8 cellular contexts compared by ENCODE assay signal in the genomic region with DNA sequence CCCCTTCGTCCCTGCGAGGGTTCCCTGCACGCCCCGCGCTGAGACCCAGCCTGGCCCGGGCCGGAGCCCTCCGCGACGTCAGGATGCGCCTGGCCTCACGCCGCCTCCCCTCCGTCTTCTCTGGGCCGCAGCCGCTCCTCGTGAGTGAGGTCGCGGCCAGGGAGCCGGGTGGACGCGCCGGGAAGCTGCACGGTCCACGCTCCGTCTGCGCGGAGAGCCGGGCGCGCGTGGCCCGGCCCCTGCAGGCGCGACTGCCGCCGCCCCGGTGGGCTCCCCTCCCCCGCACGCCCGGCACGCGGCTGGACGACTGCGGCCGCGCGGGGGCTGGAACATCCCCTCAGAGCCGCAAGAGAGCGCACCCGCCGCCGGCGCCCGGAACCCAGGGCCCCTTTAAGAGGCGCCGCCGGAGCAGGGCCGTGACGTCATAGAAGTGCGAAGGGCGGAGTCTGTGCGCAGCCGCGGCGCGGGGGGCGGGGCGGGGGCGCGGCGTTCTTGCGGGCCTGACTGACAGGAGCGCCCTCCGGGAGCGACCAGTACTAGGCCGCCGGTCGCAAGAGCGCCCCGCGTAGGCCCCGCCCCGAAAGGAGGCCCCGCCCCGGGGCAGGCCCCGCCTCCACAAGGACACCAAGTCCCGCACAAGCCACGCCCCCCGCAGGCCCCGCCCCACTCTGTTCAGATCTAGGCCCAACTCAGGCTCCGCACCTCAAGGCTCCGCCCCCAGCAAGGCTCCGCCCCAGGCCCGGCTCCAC. TPM values are rescaled to one million over a fixed set of nuclear protein-coding genes. Genes with fewer than 3 reads are reported as not detected.
DNase-seq lines count a peak whose midpoint lies in the region; ATAC-seq and TF ChIP-seq lines count a peak whose summit lies in the region.

No MANE protein-coding gene starts in this region.

- peak overlapping the region; percentile 76 for H3K4me3 Mint-ChIP-seq in activated naive CD8-positive, alpha-beta T cell treated with anti-CD3 and anti-CD28 coated beads, Interleukin-2, amount 50 U/mL, for 24 hours

- peak overlapping the region; percentile 2 for H2AK5ac ChIP-seq in trophoblast cell (ENCODE audit: low read length)

- peaks cover 12% of the 10 kb centered on the region for H3K79me2 ChIP-seq in trophoblast cell (ENCODE audit: control insufficient read depth, insufficient read depth, low read length, poor library complexity)

- no peak overlapping the region for H3K27ac Mint-ChIP-seq in activated naive CD8-positive, alpha-beta T cell treated with anti-CD3 and anti-CD28 coated beads, Interleukin-2, amount 50 U/mL, for 24 hours

- intact Hi-C loops in transverse colon (cut with DNase I; ENCODE audit: low total_unique reads): loop anchor here (5.0 kb wide), 2 partner anchors 70 to 95 kb away; no protein-coding TSS in a partner anchor

- TF ChIP-seq EP300 in transverse colon (IDR thresholded peaks at IDR 0.05; ENCODE audit: low read depth): no peak

- H3K9me3 ChIP-seq in cardiac muscle cell (ENCODE audit: low read depth): no peaks in the 10 kb centered on the region
- peaks cover 3% of the 10 kb centered on the region for H3K9me3 ChIP-seq in trophoblast cell (ENCODE audit: insufficient read depth, low read depth, low read length)
- no peaks in the 10 kb centered on the region for H3K9me3 ChIP-seq in transverse colon

- in situ Hi-C loops in transverse colon (cut with MboI; ENCODE audit: low pct_ligation_motif_present in 1 of 4, low pct_unique_long_range_greater_than_20kb in 1 of 4, low sequenced_read_pairs in 3 of 4): loop anchor here in 3 of 4 donors (10.0 to 25.0 kb wide), 4 partner anchors 82 to 150 kb away; partner anchors contain the start of gene PWWP2B (in 2 of the 3)

- H3K36me3 ChIP-seq in cardiac muscle cell (no peaks in the 10 kb centered on the region), trophoblast cell (ENCODE audit: control insufficient read depth in 1 of 2, insufficient read depth in 2 of 2, low read length in 2 of 2) (peaks cover 0 to 2% of the 10 kb centered on the region in 2 experiments), transverse colon (no peaks in the 10 kb centered on the region)

- H3K4ac ChIP-seq in trophoblast cell (ENCODE audit: low read depth, low read length): peak overlapping the region; percentile 80

- ATAC-seq in HG02588 (IDR thresholded peaks at IDR 0.05; ENCODE audit: unreplicated experiment): peak; percentile 88
- ATAC-seq in activated naive CD8-positive, alpha-beta T cell treated with anti-CD3 and anti-CD28 coated beads, Interleukin-2, amount 50 U/mL, for 24 hours: peak; percentile 85

- H3K14ac ChIP-seq in trophoblast cell (ENCODE audit: low read length): peak overlapping the region; percentile 97

- peak overlapping the region; percentile 93 for H3K18ac ChIP-seq in trophoblast cell (ENCODE audit: low read length)

- peak overlapping the region; percentile 64 for H4K91ac ChIP-seq in trophoblast cell (ENCODE audit: low read depth, low read length)

- H2BK5ac ChIP-seq in trophoblast cell (ENCODE audit: low read depth, low read length, poor library complexity): peak overlapping the region; percentile 38

- H3K4me1 Mint-ChIP-seq in activated naive CD8-positive, alpha-beta T cell treated with anti-CD3 and anti-CD28 coated beads, Interleukin-2, amount 50 U/mL, for 24 hours: peaks cover 43% of the 10 kb centered on the region

- peak; percentile 100 for DNase-seq in GM10266 (ENCODE audit: extremely low spot score)
- peak; percentile 99 for DNase-seq in NB4 (ENCODE audit: low read depth)
- DNase-seq in SKM-1 treated with dmso at 0.1 percent for 144 hours (lab: John Stamatoyannopoulos, UW; ENCODE audit: unreplicated experiment): peak; percentile 94
- peak; percentile 100 for DNase-seq in activated naive CD8-positive, alpha-beta T cell treated with anti-CD3 and anti-CD28 coated beads, Interleukin-2, amount 50 U/mL, for 24 hours
- peak; percentile 100 for DNase-seq in cardiac muscle cell (ENCODE audit: low read depth in 1 of 2, low spot score in 1 of 2)
- DNase-seq in trophoblast cell: peak; percentile 99 to 100
- peak; percentile 100 for DNase-seq in transverse colon

- H3K9me3 Mint-ChIP-seq in activated naive CD8-positive, alpha-beta T cell treated with anti-CD3 and anti-CD28 coated beads, Interleukin-2, amount 50 U/mL, for 24 hours: no peaks in the 10 kb centered on the region

- WGBS in trophoblast cell (ENCODE audit: extremely low coverage, insufficient coverage, insufficient read length): no CpG with 5 or more reads among the region's 95 CpGs
- WGBS in transverse colon (ENCODE audit: low coverage in 1 of 2), 2 donors: 0% methylated on average over 41 of the region's 95 CpGs; no CpG with 5 or more reads in 1 of the 2 donors

- peak overlapping the region; percentile 71 for H4K8ac ChIP-seq in trophoblast cell (ENCODE audit: low read depth, low read length)

- H4K12ac ChIP-seq in trophoblast cell (ENCODE audit: low read depth, low read length): peak overlapping the region; percentile 1

- peak overlapping the region; percentile 53 for H2AFZ ChIP-seq in trophoblast cell (ENCODE audit: insufficient read depth, low read length, poor library complexity)

- TF ChIP-seq CTCF in GM10266 (IDR thresholded peaks at IDR 0.05; ENCODE audit: control insufficient read depth, insufficient read depth, low read depth, missing control alignments) (peak; percentile 47), NB4 (IDR thresholded peaks at IDR 0.05; ENCODE audit: low read depth, low read length) (peak; percentile 21), cardiac muscle cell (IDR thresholded peaks at IDR 0.05; ENCODE audit: low read depth, low read length) (peak; percentile 12), transverse colon (IDR thresholded peaks at IDR 0.05) (peak in 2 of 5 experiments; percentile 19 to 20)

- H3K4me3 ChIP-seq in NB4 (ENCODE audit: low read depth, low read length) (peak overlapping the region; percentile 88), cardiac muscle cell (peak overlapping the region; percentile 54), trophoblast cell (ENCODE audit: low read depth, low read length) (peak overlapping the region; percentile 78), transverse colon (peak overlapping the region; percentile 53 to 69 (median 64))

- H3K36me3 Mint-ChIP-seq in activated naive CD8-positive, alpha-beta T cell treated with anti-CD3 and anti-CD28 coated beads, Interleukin-2, amount 50 U/mL, for 24 hours (ENCODE audit: low read depth): peaks cover 3% of the 10 kb centered on the region

- H3K79me1 ChIP-seq in trophoblast cell (ENCODE audit: low read length): peaks cover 22% of the 10 kb centered on the region

- H2BK12ac ChIP-seq in trophoblast cell (ENCODE audit: low read length): peak overlapping the region; percentile 7

- H3K23ac ChIP-seq in trophoblast cell (ENCODE audit: low read length): no peak overlapping the region

- H3K4me2 ChIP-seq in trophoblast cell (ENCODE audit: low read length): peak overlapping the region; percentile 77

- H3K27me3 Mint-ChIP-seq in activated naive CD8-positive, alpha-beta T cell treated with anti-CD3 and anti-CD28 coated beads, Interleukin-2, amount 50 U/mL, for 24 hours: no peaks in the 10 kb centered on the region

- peaks cover 38% of the 10 kb centered on the region for H3K4me1 ChIP-seq in cardiac muscle cell (ENCODE audit: low read depth)
- H3K4me1 ChIP-seq in trophoblast cell (ENCODE audit: control insufficient read depth in 1 of 2, insufficient read depth in 2 of 2, low read length in 2 of 2): peaks cover 36 to 47% of the 10 kb centered on the region in 2 experiments
- H3K4me1 ChIP-seq in transverse colon: peaks cover 11 to 54% (median 47%) of the 10 kb centered on the region in 4 donors

- peak overlapping the region; percentile 46 for H3K9ac ChIP-seq in trophoblast cell (ENCODE audit: low read length)

- TF ChIP-seq POLR2A in NB4 (IDR thresholded peaks at IDR 0.05; ENCODE audit: extremely low read depth, insufficient read length) (peak; percentile 79), transverse colon (IDR thresholded peaks at IDR 0.05) (peak; percentile 41)

- H3K27me3 ChIP-seq in cardiac muscle cell: no peaks in the 10 kb centered on the region
- H3K27me3 ChIP-seq in trophoblast cell (ENCODE audit: insufficient read depth, low read length): no peaks in the 10 kb centered on the region
- no peaks in the 10 kb centered on the region for H3K27me3 ChIP-seq in transverse colon

- peak overlapping the region; percentile 92 for H3K27ac ChIP-seq in cardiac muscle cell
- peak overlapping the region; percentile 11 for H3K27ac ChIP-seq in trophoblast cell (ENCODE audit: low read depth, low read length)
- H3K27ac ChIP-seq in transverse colon: peak overlapping the region; percentile 87 to 95 (median 92)

- peak overlapping the region; percentile 39 for H2BK120ac ChIP-seq in trophoblast cell (ENCODE audit: insufficient read depth, low read length, poor library complexity)

RNA-seq across cellular contexts. Expression of gene INPP5A, which starts 0.4 kb away (rescaled TPM):
- total RNA-seq in cardiac muscle cell: 83.6 and 87.0 TPM in 2 replicates
- polyA plus RNA-seq in cardiac muscle cell: 90.4 and 97.2 TPM in 2 replicates
- polyA plus RNA-seq in trophoblast cell (2013): 25.7 and 25.9 TPM in 2 replicates
- 10 to 100 TPM; 34.8 to 80.8 (median 52.8) TPM for total RNA-seq in transverse colon

Comparison
In these comparisons a context has a peak if more than half of its experiments do, and no peak if none do; other contexts are left out.
1. Peak in every context shown above with its lines: DNase-seq, ATAC-seq, H3K4me3 ChIP-seq and H3K27ac ChIP-seq.
2. H3K27ac ChIP-seq: peak in every context shown above with its lines; median percentile 92 in cardiac muscle cell; 92 in transverse colon; 11 in trophoblast cell.